Comparison of ENCODE assay signal across 9 cellular contexts in the genomic region with DNA sequence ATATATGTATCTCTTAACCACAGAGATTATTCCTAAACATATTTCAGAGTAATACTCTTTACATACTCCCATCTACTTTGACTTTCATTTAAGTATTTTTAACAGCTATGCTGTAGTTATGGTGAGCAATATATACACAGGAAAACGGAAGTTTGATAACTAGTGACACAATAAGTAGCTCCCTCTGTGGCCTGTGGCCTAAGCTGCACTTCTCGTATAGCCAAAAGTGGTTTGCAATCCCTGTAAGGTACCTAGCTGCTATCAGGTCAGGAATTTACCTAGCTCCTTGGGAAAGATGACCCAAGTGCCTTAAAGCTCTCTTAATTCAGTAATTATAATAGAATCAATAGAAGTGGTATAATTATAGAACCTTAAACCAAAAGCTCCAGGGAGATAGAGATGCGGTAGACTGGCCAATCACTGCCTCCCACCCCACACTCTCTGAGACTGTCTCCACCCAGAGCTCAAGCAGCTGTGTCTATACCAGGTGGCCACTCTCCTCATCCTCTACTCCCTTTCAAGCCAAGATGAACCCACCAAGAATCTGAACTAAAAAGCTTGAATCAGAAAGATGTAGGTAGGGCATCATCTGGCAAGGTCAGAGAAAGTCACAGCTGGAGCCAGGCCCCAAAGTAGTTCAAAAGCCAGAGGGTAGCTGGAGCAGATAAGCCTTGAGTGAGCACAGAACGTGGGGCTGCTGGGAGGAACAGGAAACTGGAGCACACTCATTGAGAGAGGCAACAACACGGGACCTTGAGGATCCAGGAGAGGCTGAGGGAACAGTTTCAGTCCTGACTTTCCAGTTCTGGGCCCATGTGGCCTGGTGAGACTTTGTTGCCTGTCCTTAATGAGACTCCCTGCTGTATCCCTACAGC.
DNase-seq lines count a peak whose midpoint lies in the region; ATAC-seq, FAIRE-seq and TF ChIP-seq lines count a peak whose summit lies in the region.
"Had no signal": no experiment of that assay in that cellular context is flagged by ENCODE, and none has a peak within 500 bp of the region (broad histone marks: within the 10 kb centered on the region; RNA-seq: fewer than 3 reads in every experiment).

No MANE protein-coding gene starts in this region.

- no peak overlapping the region for H3K4me2 ChIP-seq in K562 (ENCODE audit: insufficient read depth, low read length)

- no TSS peak for BruUV-seq in K562 (replicated peaks; lab: Mats Ljungman, UMichigan)

- in situ Hi-C loops in KBM-7 (cut with MboI; ENCODE audit: low pct_unique_long_range_greater_than_20kb, low sequenced_read_pairs) (no loop called here), K562 (cut with MboI) (no loop called here)

- WGBS in K562 (ENCODE audit: insufficient coverage, low coverage, missing lambda C conversion rate): 39% methylated on average over 5 of the region's 5 CpGs

- no peaks in the 10 kb centered on the region for H3K9me1 ChIP-seq in K562 (ENCODE audit: control insufficient read depth, insufficient read depth, low read length)

- no peaks in the 10 kb centered on the region for H3K27me3 ChIP-seq in GM06990 (replicated peaks; ENCODE audit: control insufficient read depth, insufficient read depth, low read length)
- no peaks in the 10 kb centered on the region for H3K27me3 ChIP-seq in K562 (ENCODE audit: control insufficient read depth in 2 of 2, insufficient read depth in 2 of 2, low read length in 2 of 2)
- no peaks in the 10 kb centered on the region for H3K27me3 ChIP-seq in dorsolateral prefrontal cortex
- H3K27me3 ChIP-seq: tibial nerve had no signal

- no peaks in the 10 kb centered on the region for H4K20me1 ChIP-seq in K562 (replicated peaks; ENCODE audit: control insufficient read depth, insufficient read depth, low read length)

- ATAC-seq in GM21390 (IDR thresholded peaks at IDR 0.05; ENCODE audit: unreplicated experiment) (peak; percentile 70), K562 (peak; percentile 73)

- POLR2A ChIA-PET in K562 (lab: Yijun Ruan, JAX): interaction anchor here (0.6 to 1.1 kb wide), 3 partner anchors 9 to 248 kb away, joined by 3 read pairs; no protein-coding TSS in a partner anchor

- intact Hi-C loops in K562 (cut with micrococcal nuclease): no loop called here
- intact Hi-C loops in head of caudate nucleus (cut with DNase I): no loop called here
- intact Hi-C loops in dorsolateral prefrontal cortex (cut with DNase I): loop anchor here in 1 of 2 donors (10.0 kb wide), 1 partner anchor 154 kb away; a partner anchor contains a TSS

- no peaks in the 10 kb centered on the region for H3K79me2 ChIP-seq in K562 (ENCODE audit: control insufficient read depth, insufficient read depth, low read length)

- H3K4me1 ChIP-seq in K562 (replicated peaks in 1 of 2; ENCODE audit: control insufficient read depth in 2 of 2, insufficient read depth in 2 of 2, low read length in 2 of 2): peaks cover 4 to 6% of the 10 kb centered on the region in 2 experiments; a peak in 1 of 5 replicates
- H3K4me1 ChIP-seq: tibial nerve had no signal

- TF ChIP-seq RAD21 in K562 (CRISPR knock-in tag; conservative IDR thresholded peaks at IDR 0.05 in 1 of 2, IDR thresholded peaks at IDR 0.05 in 1 of 2): no peak

- DNase-seq in GM06990 (ENCODE audit: extremely low read depth, insufficient read length) (no peak), KBM-7 (peak; percentile 52), K562 (ENCODE audit: extremely low read depth in 1 of 4, low spot score in 3 of 4) (peak in 1 of 4 experiments; percentile 14), AG08396 (ENCODE audit: low spot score) (no peak), RCC 7860 (ENCODE audit: low spot score) (no peak), head of caudate nucleus (no peak), dorsolateral prefrontal cortex (no peak)

- H3K9me3 ChIP-seq in K562 (replicated peaks; ENCODE audit: control insufficient read depth, insufficient read depth, low read depth, low read length): no peaks in the 10 kb centered on the region
- H3K9me3 ChIP-seq: tibial nerve had no signal

- CTCF ChIA-PET in K562 (lab: Yijun Ruan, JAX; ENCODE audit: low intra/inter-chr PET ratio): interaction anchor here (0.5 kb wide), 1 partner anchor 147 kb away, joined by 4 read pairs; no protein-coding TSS in a partner anchor

- TF ChIP-seq CTCF in GM06990 (IDR thresholded peaks at IDR 0.05; ENCODE audit: insufficient read depth, low read length, poor library complexity, severe bottlenecking) (peak; percentile 6), K562 (IDR thresholded peaks at IDR 0.05 in 2 of 3, conservative IDR thresholded peaks at IDR 0.05 in 1 of 3; ENCODE audit: insufficient read depth in 2 of 3, low read depth in 1 of 3, low read length in 3 of 3) (no peak; a peak in 1 of 6 replicates), dorsolateral prefrontal cortex (IDR thresholded peaks at IDR 0.05 in 54 of 56, conservative IDR thresholded peaks at IDR 0.05 in 2 of 56; ENCODE audit: low read depth in 1 of 56, partially characterized antibody in 56 of 56) (no peak)

- no peak overlapping the region for H2AFZ ChIP-seq in K562 (ENCODE audit: low read depth, low read length)

- H3K9ac ChIP-seq in K562 (ENCODE audit: insufficient read depth in 1 of 2, low read depth in 2 of 2, low read length in 2 of 2): no peak overlapping the region

- no peak for TF ChIP-seq EP300 in K562 (IDR thresholded peaks at IDR 0.05; ENCODE audit: low read length)

- H3K4me3 ChIP-seq in GM06990 (replicated peaks; ENCODE audit: low read depth, low read length) (no peak overlapping the region), K562 (no peak overlapping the region), dorsolateral prefrontal cortex (no peak overlapping the region)
- H3K4me3 ChIP-seq: tibial nerve had no signal

- TF ChIP-seq POLR2A in K562 (conservative IDR thresholded peaks at IDR 0.05): no peak

- no peaks in the 10 kb centered on the region; the same call in 1 of the 2 replicates for H3K36me3 ChIP-seq in GM06990 (ENCODE audit: control insufficient read depth, insufficient read depth, low read length)
- H3K36me3 ChIP-seq in K562 (ENCODE audit: control insufficient read depth, insufficient read depth, low read length): no peaks in the 10 kb centered on the region

- H3K27ac ChIP-seq in K562 (ENCODE audit: extremely low read depth, low read depth, low read length): no peak overlapping the region
- H3K27ac ChIP-seq in dorsolateral prefrontal cortex: no peak overlapping the region

- no peak for FAIRE-seq in K562 (lab: Jason Lieb, UNC)
- FAIRE-seq in RCC 7860 (lab: Jason Lieb, UNC): no peak

TF ChIP-seq in K562, 482 proteins besides CTCF, POLR2A, EP300 and RAD21:
- TF ChIP-seq KAT7 (CRISPR knock-in tag; IDR thresholded peaks at IDR 0.05; ENCODE audit: borderline replicate concordance) (no peak), RBM22 (IDR thresholded peaks at IDR 0.05; ENCODE audit: low read depth, low read length, poor library complexity, severe bottlenecking) (no peak), THRAP3 (IDR thresholded peaks at IDR 0.05; ENCODE audit: borderline replicate concordance) (no peak), RFX1 (IDR thresholded peaks at IDR 0.05) (peak; percentile 15; the same call in 1 of the 2 replicates), ESRRA (IDR thresholded peaks at IDR 0.05; ENCODE audit: borderline replicate concordance, low read depth) (0 out of 2 replicates have a peak, but pooled peaks have one; percentile 24)
- TF ChIP-seq, protein P1, sequence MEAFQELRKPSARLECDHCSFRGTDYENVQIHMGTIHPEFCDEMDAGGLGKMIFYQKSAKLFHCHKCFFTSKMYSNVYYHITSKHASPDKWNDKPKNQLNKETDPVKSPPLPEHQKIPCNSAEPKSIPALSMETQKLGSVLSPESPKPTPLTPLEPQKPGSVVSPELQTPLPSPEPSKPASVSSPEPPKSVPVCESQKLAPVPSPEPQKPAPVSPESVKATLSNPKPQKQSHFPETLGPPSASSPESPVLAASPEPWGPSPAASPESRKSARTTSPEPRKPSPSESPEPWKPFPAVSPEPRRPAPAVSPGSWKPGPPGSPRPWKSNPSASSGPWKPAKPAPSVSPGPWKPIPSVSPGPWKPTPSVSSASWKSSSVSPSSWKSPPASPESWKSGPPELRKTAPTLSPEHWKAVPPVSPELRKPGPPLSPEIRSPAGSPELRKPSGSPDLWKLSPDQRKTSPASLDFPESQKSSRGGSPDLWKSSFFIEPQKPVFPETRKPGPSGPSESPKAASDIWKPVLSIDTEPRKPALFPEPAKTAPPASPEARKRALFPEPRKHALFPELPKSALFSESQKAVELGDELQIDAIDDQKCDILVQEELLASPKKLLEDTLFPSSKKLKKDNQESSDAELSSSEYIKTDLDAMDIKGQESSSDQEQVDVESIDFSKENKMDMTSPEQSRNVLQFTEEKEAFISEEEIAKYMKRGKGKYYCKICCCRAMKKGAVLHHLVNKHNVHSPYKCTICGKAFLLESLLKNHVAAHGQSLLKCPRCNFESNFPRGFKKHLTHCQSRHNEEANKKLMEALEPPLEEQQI (IDR thresholded peaks at IDR 0.05): no peak
